2 cellular contexts compared by ENCODE assay signal in genomic region chr19:46491975-46492682, GRCh38.
TF ChIP-seq lines count a peak whose summit lies in the region.

No MANE protein-coding gene starts in this region.

TF ChIP-seq in HEK293, 187 proteins besides CTCF, POLR2A, EP300 and RAD21:
- TF ChIP-seq ZNF600 (tag by site-specific recombination; IDR thresholded peaks at IDR 0.05) = peak; percentile 68
- TF ChIP-seq KLF17 (tag by site-specific recombination; IDR thresholded peaks at IDR 0.05) = no peak

TF ChIP-seq in H1, 55 proteins besides CTCF, POLR2A, EP300 and RAD21:
- TF ChIP-seq SUZ12 (IDR thresholded peaks at IDR 0.05; ENCODE audit: low read length) (0 out of 2 replicates have a peak, but pooled peaks have one; percentile 1), JUN (IDR thresholded peaks at IDR 0.05; ENCODE audit: low read depth, low read length) (no peak)
